12 cellular contexts compared by ENCODE assay signal in the genomic region with DNA sequence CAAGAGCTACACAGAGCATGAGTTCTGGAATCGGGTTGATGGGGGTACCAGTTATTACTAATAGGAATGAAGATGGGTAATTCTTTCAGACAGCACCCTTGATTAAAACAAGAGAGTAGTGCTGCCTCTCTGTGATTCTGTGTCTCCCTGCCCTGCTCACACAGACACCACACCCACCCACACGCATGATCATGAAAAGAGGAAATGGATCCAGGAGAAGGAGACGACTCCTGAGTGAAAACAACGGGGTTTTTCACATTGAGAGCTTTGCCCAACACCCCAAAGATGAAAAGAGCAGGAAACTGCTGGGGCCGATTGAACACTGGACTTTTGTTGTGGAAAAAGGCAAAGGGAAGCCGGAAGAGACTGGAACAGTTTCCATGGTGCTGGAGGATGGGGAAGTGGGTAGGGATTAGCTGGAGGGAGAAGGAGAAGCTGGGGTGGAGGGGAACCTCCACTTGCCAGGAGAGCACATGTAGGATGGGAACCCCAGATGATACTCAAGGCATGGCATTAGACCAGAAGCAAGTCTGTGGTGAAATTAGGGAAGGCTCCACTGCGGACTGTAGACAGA.
DNase-seq lines count a peak whose midpoint lies in the region; ATAC-seq and TF ChIP-seq lines count a peak whose summit lies in the region.
"Had no signal": no experiment of that assay in that cellular context is flagged by ENCODE, and none has a peak within 500 bp of the region (broad histone marks: within the 10 kb centered on the region; RNA-seq: fewer than 3 reads in every experiment).

No MANE protein-coding gene starts in this region.

- peak overlapping the region; percentile 87 for H3K27ac Mint-ChIP-seq in dendritic cell treated with granulocyte-macrophage colony-stimulating factor and Interleukin-4, amounts not matched to agents 40 ng/mL and 50 ng/mL, for 4 days
- H3K27ac Mint-ChIP-seq: nephron had no signal

- H3K79me2 ChIP-seq in Loucy (ENCODE audit: insufficient read depth, low read length) = no peaks in the 10 kb centered on the region; the same call in 1 of the 2 replicates

- TF ChIP-seq CTCF in Loucy (conservative IDR thresholded peaks at IDR 0.05; ENCODE audit: low read length) = no peak

- H2AFZ ChIP-seq in Loucy (ENCODE audit: low read length) = no peak overlapping the region

- no peaks in the 10 kb centered on the region for H3K9me3 Mint-ChIP-seq in dendritic cell treated with granulocyte-macrophage colony-stimulating factor and Interleukin-4, amounts not matched to agents 40 ng/mL and 50 ng/mL, for 4 days
- H3K9me3 Mint-ChIP-seq: nephron had no signal

- H3F3A ChIP-seq in Loucy (ENCODE audit: low read depth) = peaks cover 5% of the 10 kb centered on the region; the same call in 1 of the 2 replicates

- H3K27me3 ChIP-seq in Loucy (ENCODE audit: insufficient read depth, low read length, poor library complexity, severe bottlenecking) = no peaks in the 10 kb centered on the region

- peak overlapping the region; percentile 66 for H3K4me3 ChIP-seq in Loucy (ENCODE audit: low read length, poor library complexity, severe bottlenecking)

- ATAC-seq in GM18511 (IDR thresholded peaks at IDR 0.05; ENCODE audit: unreplicated experiment) = peak; percentile 9
- ATAC-seq: left colon had no signal

- H3K9ac ChIP-seq in Loucy (ENCODE audit: low read depth, low read length, poor library complexity, severe bottlenecking) = peak overlapping the region; percentile 65

- peaks cover 73% of the 10 kb centered on the region for H3K4me1 Mint-ChIP-seq in dendritic cell treated with granulocyte-macrophage colony-stimulating factor and Interleukin-4, amounts not matched to agents 40 ng/mL and 50 ng/mL, for 4 days (ENCODE audit: low read depth)

- peak; percentile 16 for DNase-seq in putamen (ENCODE audit: low spot score)
- no peak for DNase-seq in NOMO-1 treated with dmso at 0.1 percent for 144 hours (lab: John Stamatoyannopoulos, UW; ENCODE audit: unreplicated experiment)
- DNase-seq in DMS53 (lab: John Stamatoyannopoulos, UW) = no peak
- DNase-seq in DMS79 treated with DMSO at 0.1 percent for 48 hours (lab: John Stamatoyannopoulos, UW) = no peak
- DNase-seq: left colon, NCI-H1694 treated with DMSO at 0.1 percent for 48 hours, NCI-H774, SHP77 had no signal

- no peaks in the 10 kb centered on the region for H3K36me3 ChIP-seq in Loucy (ENCODE audit: insufficient read depth, low read length)

- no peaks in the 10 kb centered on the region for H3K9me2 ChIP-seq in Loucy (replicated peaks; ENCODE audit: low read depth, low read length)

- no peaks in the 10 kb centered on the region for H3K27me3 Mint-ChIP-seq in dendritic cell treated with granulocyte-macrophage colony-stimulating factor and Interleukin-4, amounts not matched to agents 40 ng/mL and 50 ng/mL, for 4 days

- no peaks in the 10 kb centered on the region for H3K36me3 Mint-ChIP-seq in dendritic cell treated with granulocyte-macrophage colony-stimulating factor and Interleukin-4, amounts not matched to agents 40 ng/mL and 50 ng/mL, for 4 days (ENCODE audit: low read depth)

- no peaks in the 10 kb centered on the region for H4K20me1 ChIP-seq in Loucy (ENCODE audit: insufficient read depth, low read length, poor library complexity, severe bottlenecking)

- peaks cover 49% of the 10 kb centered on the region for H3K4me1 ChIP-seq in Loucy (ENCODE audit: insufficient read depth, low read length, poor library complexity, severe bottlenecking)

- intact Hi-C loops in dendritic cell treated with granulocyte-macrophage colony-stimulating factor and Interleukin-4, amounts not matched to agents 40 ng/mL and 50 ng/mL, for 4 days (cut with micrococcal nuclease) = no loop called here

- peak overlapping the region; percentile 39 for H3K4me3 Mint-ChIP-seq in dendritic cell treated with granulocyte-macrophage colony-stimulating factor and Interleukin-4, amounts not matched to agents 40 ng/mL and 50 ng/mL, for 4 days
- H3K4me3 Mint-ChIP-seq: nephron had no signal

- peak overlapping the region; percentile 77 for H3K4me2 ChIP-seq in Loucy (ENCODE audit: low read depth, low read length, poor library complexity, severe bottlenecking)

- H3K9me3 ChIP-seq in Loucy (ENCODE audit: insufficient read depth, low read depth, low read length) = no peaks in the 10 kb centered on the region
